In genomic region chr4:26320453-26321325, GRCh38 we compare ENCODE assay signal across 8 cellular contexts. TPM values are rescaled to one million over a fixed set of nuclear protein-coding genes. Genes with fewer than 3 reads are reported as not detected.
DNase-seq lines count a peak whose midpoint lies in the region; ATAC-seq, FAIRE-seq and TF ChIP-seq lines count a peak whose summit lies in the region.

RBPJ (plus strand) TSS chr4:26321014; CDS start chr4:26321029, 15 bp downstream.

- no peak for FAIRE-seq in pancreas (lab: Jason Lieb, UNC)

- H3K27me3 Mint-ChIP-seq in activated naive CD8-positive, alpha-beta T cell treated with anti-CD3 and anti-CD28 coated beads, Interleukin-2, amount 50 U/mL, for 24 hours: no peaks in the 10 kb centered on the region

- H3K4me1 ChIP-seq in pancreas (peaks cover 10 to 21% (median 19%) of the 10 kb centered on the region in 3 donors), thyroid gland (peaks cover 12 to 13% of the 10 kb centered on the region in 2 donors)

- H3K27ac ChIP-seq in pancreas (peak within 1 kb of the TSS; percentile 77 to 94 (median 89)), thyroid gland (peak within 1 kb of the TSS; percentile 88 to 98 (median 97))

- peak within 1 kb of the TSS; percentile 99 for H3K4me3 Mint-ChIP-seq in activated naive CD8-positive, alpha-beta T cell treated with anti-CD3 and anti-CD28 coated beads, Interleukin-2, amount 50 U/mL, for 24 hours

- TF ChIP-seq CTCF in pancreas (IDR thresholded peaks at IDR 0.05) (no peak), thyroid gland (IDR thresholded peaks at IDR 0.05) (peak in 1 of 6 experiments; percentile 16)

- H3K27me3 ChIP-seq in pancreas (no peaks in the 10 kb centered on the region), thyroid gland (no peaks in the 10 kb centered on the region)

- H3K27ac Mint-ChIP-seq in activated naive CD8-positive, alpha-beta T cell treated with anti-CD3 and anti-CD28 coated beads, Interleukin-2, amount 50 U/mL, for 24 hours: peak within 1 kb of the TSS; percentile 98

- H3K36me3 ChIP-seq in pancreas: no peaks in the 10 kb centered on the region
- H3K36me3 ChIP-seq in thyroid gland: no peaks in the 10 kb centered on the region

- intact Hi-C loops in Right ventricle myocardium superior (cut with DNase I) (loop anchor here (5.0 kb wide), 2 partner anchors 92 to 333 kb away; no protein-coding TSS in a partner anchor), pancreas (cut with DNase I) (no loop called here), thyroid gland (cut with DNase I) (no loop called here)

- peaks cover 15% of the 10 kb centered on the region for H3K9me3 Mint-ChIP-seq in activated naive CD8-positive, alpha-beta T cell treated with anti-CD3 and anti-CD28 coated beads, Interleukin-2, amount 50 U/mL, for 24 hours

- DNase-seq in GDM1 (lab: John Stamatoyannopoulos, UW) (peak; percentile 88), NCI-H1436 treated with DMSO at 0.1 percent for 48 hours (lab: John Stamatoyannopoulos, UW) (peak; percentile 80), T follicular helper cell (ENCODE audit: low read depth) (peak; percentile 84), Right ventricle myocardium superior (peak; percentile 94), pancreas (peak; percentile 90 to 95 (median 93)), thyroid gland (peak; percentile 90 to 92)
- DNase-seq in activated naive CD8-positive, alpha-beta T cell treated with anti-CD3 and anti-CD28 coated beads, Interleukin-2, amount 50 U/mL, for 24 hours: peak; percentile 85

- no peaks in the 10 kb centered on the region for H3K9me3 ChIP-seq in pancreas
- H3K9me3 ChIP-seq in thyroid gland: no peaks in the 10 kb centered on the region

- H3K4me1 Mint-ChIP-seq in activated naive CD8-positive, alpha-beta T cell treated with anti-CD3 and anti-CD28 coated beads, Interleukin-2, amount 50 U/mL, for 24 hours: peaks cover 52% of the 10 kb centered on the region

- ATAC-seq in HG02588 (IDR thresholded peaks at IDR 0.05; ENCODE audit: unreplicated experiment) (peak; percentile 24), Right ventricle myocardium superior (ENCODE audit: poor library complexity) (peak; percentile 86), pancreas (peak; percentile 78 to 87 (median 80))
- peak; percentile 5 for ATAC-seq in activated naive CD8-positive, alpha-beta T cell treated with anti-CD3 and anti-CD28 coated beads, Interleukin-2, amount 50 U/mL, for 24 hours

- peaks cover 31% of the 10 kb centered on the region for H3K36me3 Mint-ChIP-seq in activated naive CD8-positive, alpha-beta T cell treated with anti-CD3 and anti-CD28 coated beads, Interleukin-2, amount 50 U/mL, for 24 hours (ENCODE audit: low read depth)

- peak in 1 of 2 donors; percentile 68 for TF ChIP-seq POLR2A in thyroid gland (IDR thresholded peaks at IDR 0.05)

- peak within 1 kb of the TSS; percentile 53 to 68 (median 56) for H3K4me3 ChIP-seq in pancreas
- H3K4me3 ChIP-seq in thyroid gland (replicated peaks in 1 of 3): peak within 1 kb of the TSS; percentile 63 to 96 (median 85)

- WGBS in pancreas, 2 donors: 0 to 1% methylated on average over 83 to 101 of the region's 101 CpGs
- 1 to 2% methylated on average over 52 to 59 of the region's 101 CpGs for WGBS in thyroid gland, 2 donors

RNA-seq across cellular contexts. Expression of gene RBPJ, which starts in this region (rescaled TPM):
- 44.2 TPM for total RNA-seq in Right ventricle myocardium superior
- total RNA-seq in pancreas: 10 to 100 TPM; 17.6 to 50.2 (median 26.8) TPM
- 10 to 100 TPM; 19.5 to 27.1 TPM for polyA plus RNA-seq in pancreas
- total RNA-seq in thyroid gland: 10 to 100 TPM; 60.4 to 99.3 (median 78.5) TPM

Comparison
In these comparisons a context has a peak if more than half of its experiments do, and no peak if none do; other contexts are left out.
1. Peak in every context shown above with its lines: DNase-seq, ATAC-seq, H3K4me3 ChIP-seq and H3K27ac ChIP-seq.
2. ATAC-seq: peak in every context shown above with its lines; median percentile 86 in Right ventricle myocardium superior; 80 in pancreas; 24 in HG02588; 5 in activated naive CD8-positive, alpha-beta T cell treated with anti-CD3 and anti-CD28 coated beads, Interleukin-2, amount 50 U/mL, for 24 hours.